Comparison of ENCODE assay signal across 13 cellular contexts in the genomic region with DNA sequence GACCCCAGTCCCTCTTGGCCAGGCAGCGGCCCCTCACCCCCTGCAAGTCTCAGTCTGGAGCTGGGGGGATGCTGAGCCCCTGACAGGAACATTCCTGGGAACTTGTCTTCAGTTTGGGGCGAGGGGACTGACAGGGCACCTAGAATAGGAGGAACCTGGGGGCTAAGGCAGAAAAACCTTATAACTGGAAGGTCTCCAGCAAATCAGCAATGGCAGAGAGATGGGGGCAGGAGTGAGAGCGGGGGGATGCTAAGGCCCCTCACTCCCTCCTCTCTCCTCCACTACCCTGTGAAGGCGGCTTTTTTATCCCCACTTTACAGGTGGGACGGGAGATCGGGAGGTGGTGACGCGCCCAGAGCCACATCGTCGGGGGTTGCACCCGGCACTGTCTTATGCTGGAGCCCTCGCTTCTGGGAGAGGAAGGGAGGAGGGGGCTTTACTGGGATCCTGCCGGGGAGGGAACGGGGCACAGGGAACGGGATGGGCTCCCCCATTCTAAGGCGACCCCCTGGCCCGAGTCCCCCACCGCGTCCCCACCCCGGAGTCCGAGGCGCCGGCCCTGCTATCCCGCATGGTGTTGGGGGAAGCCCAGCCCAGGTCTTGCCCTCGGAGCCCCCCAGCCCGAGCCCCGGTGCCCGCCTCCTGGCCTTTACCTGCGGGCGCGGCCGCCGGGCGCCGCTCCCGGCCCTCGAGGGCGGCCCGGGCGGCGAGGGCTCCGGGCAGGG. TPM values are rescaled to one million over a fixed set of nuclear protein-coding genes. Genes with fewer than 3 reads are reported as not detected.
DNase-seq lines count a peak whose midpoint lies in the region; ATAC-seq, FAIRE-seq and TF ChIP-seq lines count a peak whose summit lies in the region.
"Had no signal": no experiment of that assay in that cellular context is flagged by ENCODE, and none has a peak within 500 bp of the region (broad histone marks: within the 10 kb centered on the region; RNA-seq: fewer than 3 reads in every experiment).

No MANE protein-coding gene starts in this region.

- peaks cover 41% of the 10 kb centered on the region for H3K27me3 Mint-ChIP-seq in activated CD4-positive, alpha-beta T cell treated with anti-CD3 and anti-CD28 coated beads for 36 hours
- H3K27me3 Mint-ChIP-seq in astrocyte (ENCODE audit: low read depth, unreplicated experiment), result peaks cover 36% of the 10 kb centered on the region

- peak overlapping the region; percentile 71 for H3K4me2 ChIP-seq in astrocyte (ENCODE audit: low read length)

- H3K4me3 ChIP-seq in astrocyte (ENCODE audit: insufficient read depth, low read depth, low read length), result no peak overlapping the region
- H3K4me3 ChIP-seq in lower lobe of right lung, result peak overlapping the region; percentile 50
- H3K4me3 ChIP-seq in thymus (ENCODE audit: low read length), result peak overlapping the region; percentile 45
- no peak overlapping the region for H3K4me3 ChIP-seq in kidney (ENCODE audit: low read length in 2 of 2)

- no peaks in the 10 kb centered on the region for H3K79me2 ChIP-seq in astrocyte (ENCODE audit: insufficient read depth, low read length)

- POLR2A ChIA-PET in activated CD4-positive, alpha-beta T cell treated with anti-CD3 and anti-CD28 coated beads for 36 hours (lab: Charles Lee), result no interaction called here

- TF ChIP-seq CTCF in astrocyte (IDR thresholded peaks at IDR 0.05; ENCODE audit: insufficient read depth, low read depth, low read length), result no peak
- TF ChIP-seq CTCF in lower lobe of right lung (IDR thresholded peaks at IDR 0.05), result no peak
- no peak for TF ChIP-seq CTCF in kidney (IDR thresholded peaks at IDR 0.05; ENCODE audit: borderline replicate concordance, extremely low read depth, insufficient read depth)

- H2AFZ ChIP-seq in astrocyte (ENCODE audit: low read depth, low read length), result no peak overlapping the region

- H3K4me1 ChIP-seq in astrocyte (ENCODE audit: insufficient read depth, low read length), result peaks cover 14% of the 10 kb centered on the region
- H3K4me1 ChIP-seq in lower lobe of right lung, result peaks cover 16% of the 10 kb centered on the region
- H3K4me1 ChIP-seq in thymus (ENCODE audit: control insufficient read depth, insufficient read depth, low read length), result no peaks in the 10 kb centered on the region
- H3K4me1 ChIP-seq in kidney (ENCODE audit: control insufficient read depth in 1 of 2, insufficient read depth in 1 of 2, low read depth in 1 of 2, low read length in 2 of 2), result peaks cover 0 to 4% of the 10 kb centered on the region in 2 donors

- H3K27me3 ChIP-seq in astrocyte (ENCODE audit: insufficient read depth, low read length), result peaks cover 13% of the 10 kb centered on the region
- peaks cover 17% of the 10 kb centered on the region for H3K27me3 ChIP-seq in lower lobe of right lung (ENCODE audit: low read depth)
- H3K27me3 ChIP-seq in thymus (ENCODE audit: control insufficient read depth, insufficient read depth), result peaks cover 31% of the 10 kb centered on the region

- WGBS in thymus, result 36% methylated on average over 42 of the region's 42 CpGs

- DNase-seq in activated CD4-positive, alpha-beta T cell treated with anti-CD3 and anti-CD28 coated beads for 36 hours, result no peak
- no peak for DNase-seq in activated CD4-positive, alpha-beta T cell treated with anti-CD3 and anti-CD28 coated beads, Interleukin-2, amount 50 U/mL, for 1 hour
- DNase-seq in astrocyte (ENCODE audit: low read depth) (no peak), lower lobe of right lung (no peak), kidney (no peak)
- DNase-seq in activated effector memory CD4-positive, alpha-beta T cell treated with anti-CD3 and anti-CD28 coated beads, Interleukin-2, amount 50 U/mL, for 16 hours, result no peak
- DNase-seq: Kasumi-1, NCI-H748 treated with DMSO at 0.1 percent for 48 hours had no signal

- H3K9me3 Mint-ChIP-seq in activated CD4-positive, alpha-beta T cell treated with anti-CD3 and anti-CD28 coated beads for 36 hours (ENCODE audit: low read depth), result no peaks in the 10 kb centered on the region
- H3K9me3 Mint-ChIP-seq in astrocyte (ENCODE audit: unreplicated experiment), result peaks cover 2% of the 10 kb centered on the region
- H3K9me3 Mint-ChIP-seq: activated naive CD4-positive, alpha-beta T cell treated with anti-CD3 and anti-CD28 coated beads, Interleukin-2, amount 50 U/mL, for 72 hours had no signal

- no peak for ATAC-seq in activated CD4-positive, alpha-beta T cell treated with anti-CD3 and anti-CD28 coated beads for 36 hours
- ATAC-seq in lower lobe of right lung, result no peak
- no peak for ATAC-seq in HG03432 (IDR thresholded peaks at IDR 0.05; ENCODE audit: unreplicated experiment)

- H3K36me3 ChIP-seq in astrocyte (ENCODE audit: insufficient read depth, low read length) (no peaks in the 10 kb centered on the region), lower lobe of right lung (no peaks in the 10 kb centered on the region), thymus (ENCODE audit: control insufficient read depth, insufficient read depth) (no peaks in the 10 kb centered on the region), kidney (ENCODE audit: control insufficient read depth in 1 of 2, insufficient read depth in 2 of 2, low read length in 2 of 2) (no peaks in the 10 kb centered on the region)

- CTCF ChIA-PET in activated CD4-positive, alpha-beta T cell treated with anti-CD3 and anti-CD28 coated beads for 36 hours (lab: Charles Lee), result no interaction called here

- no peaks in the 10 kb centered on the region for H3K36me3 Mint-ChIP-seq in activated CD4-positive, alpha-beta T cell treated with anti-CD3 and anti-CD28 coated beads for 36 hours (ENCODE audit: low read depth)
- no peaks in the 10 kb centered on the region for H3K36me3 Mint-ChIP-seq in astrocyte (ENCODE audit: low read depth, unreplicated experiment)
- H3K36me3 Mint-ChIP-seq: activated naive CD4-positive, alpha-beta T cell treated with anti-CD3 and anti-CD28 coated beads, Interleukin-2, amount 50 U/mL, for 72 hours had no signal

- H4K20me1 ChIP-seq in astrocyte (ENCODE audit: insufficient read depth, low read length), result no peaks in the 10 kb centered on the region

- peak overlapping the region; percentile 15 for H3K4me3 Mint-ChIP-seq in activated CD4-positive, alpha-beta T cell treated with anti-CD3 and anti-CD28 coated beads for 36 hours
- H3K4me3 Mint-ChIP-seq in astrocyte (ENCODE audit: unreplicated experiment), result peak overlapping the region; percentile 75

- intact Hi-C loops in activated CD4-positive, alpha-beta T cell treated with anti-CD3 and anti-CD28 coated beads for 36 hours (cut with DNase I, micrococcal nuclease), result no loop called here
- intact Hi-C loops in lower lobe of right lung (cut with DNase I), result no loop called here
- intact Hi-C loops in kidney (cut with DNase I), result no loop called here

- H3K9ac ChIP-seq in astrocyte (ENCODE audit: low read length), result no peak overlapping the region
- H3K9ac ChIP-seq in kidney (ENCODE audit: low read length in 2 of 2), result no peak overlapping the region

- H3K27ac ChIP-seq in astrocyte (ENCODE audit: low read depth, low read length) (no peak overlapping the region), lower lobe of right lung (no peak overlapping the region), thymus (ENCODE audit: low read depth) (no peak overlapping the region), kidney (ENCODE audit: low read depth in 2 of 2, low read length in 2 of 2) (no peak overlapping the region)

- FAIRE-seq in astrocyte (lab: Jason Lieb, UNC), result no peak
- no peak for FAIRE-seq in kidney (lab: Jason Lieb, UNC)

- peaks cover 20% of the 10 kb centered on the region for H3K4me1 Mint-ChIP-seq in activated CD4-positive, alpha-beta T cell treated with anti-CD3 and anti-CD28 coated beads for 36 hours
- peaks cover 39% of the 10 kb centered on the region for H3K4me1 Mint-ChIP-seq in astrocyte (ENCODE audit: low read depth, unreplicated experiment)

- H3K27ac Mint-ChIP-seq in activated CD4-positive, alpha-beta T cell treated with anti-CD3 and anti-CD28 coated beads for 36 hours, result no peak overlapping the region
- H3K27ac Mint-ChIP-seq in astrocyte (ENCODE audit: unreplicated experiment), result no peak overlapping the region
- H3K27ac Mint-ChIP-seq: activated naive CD4-positive, alpha-beta T cell treated with anti-CD3 and anti-CD28 coated beads, Interleukin-2, amount 50 U/mL, for 72 hours had no signal

- no peaks in the 10 kb centered on the region for H3K9me3 ChIP-seq in astrocyte (ENCODE audit: insufficient read depth, low read depth, low read length)
- no peaks in the 10 kb centered on the region for H3K9me3 ChIP-seq in lower lobe of right lung
- H3K9me3 ChIP-seq in thymus (ENCODE audit: control insufficient read depth), result no peaks in the 10 kb centered on the region
- H3K9me3 ChIP-seq in kidney (ENCODE audit: control insufficient read depth in 1 of 2, low read length in 2 of 2), result no peaks in the 10 kb centered on the region

RNA-seq across cellular contexts. Expression of gene COL8A2, which starts 0.5 kb away (rescaled TPM):
- under 1 TPM; 0.05 TPM for total RNA-seq in activated CD4-positive, alpha-beta T cell treated with anti-CD3 and anti-CD28 coated beads for 36 hours
- total RNA-seq in astrocyte (3.4 and 10.8 TPM in 2 replicates), lower lobe of right lung (24.4 TPM), kidney (6.4 TPM)
- polyA plus RNA-seq in thymus (6.7 TPM), kidney (ENCODE audit: insufficient read depth, low read depth, low replicate concordance) (0.90 TPM)
- total RNA-seq: T-helper 2 cell treated with Interferon-gamma antibody and Interleukin-4, amounts not matched to agents 100 ng/mL and 5 ng/mL, for 36 hours had no signal
- polyA plus RNA-seq: neural cell had no signal

RNA-seq across cellular contexts. Expression of gene TRAPPC3, which starts 24.7 kb away (rescaled TPM):
- total RNA-seq in activated CD4-positive, alpha-beta T cell treated with anti-CD3 and anti-CD28 coated beads for 36 hours, result 10 to 100 TPM; 43.8 to 53.8 TPM
- 87.1 and 87.6 TPM in 2 replicates for total RNA-seq in astrocyte
- total RNA-seq in lower lobe of right lung, result 60.3 TPM
- 73.6 TPM for polyA plus RNA-seq in thymus
- total RNA-seq in kidney, result 58.4 TPM
- 102 TPM for polyA plus RNA-seq in kidney (ENCODE audit: insufficient read depth, low read depth, low replicate concordance)

RNA-seq across cellular contexts. Expression of gene MAP7D1, which starts 31.4 kb away (rescaled TPM):
- total RNA-seq in activated CD4-positive, alpha-beta T cell treated with anti-CD3 and anti-CD28 coated beads for 36 hours, result 100 to 1,000 TPM; 122 to 133 TPM
- total RNA-seq in astrocyte (259 and 271 TPM in 2 replicates), lower lobe of right lung (120 TPM), kidney (78.7 TPM)
- polyA plus RNA-seq in thymus (68.6 TPM), kidney (ENCODE audit: insufficient read depth, low read depth, low replicate concordance) (47.5 TPM)

RNA-seq across cellular contexts. Expression of gene ADPRS, which starts 35.9 kb away (rescaled TPM):
- total RNA-seq in activated CD4-positive, alpha-beta T cell treated with anti-CD3 and anti-CD28 coated beads for 36 hours, result 10 to 100 TPM; 34.0 to 43.9 TPM
- total RNA-seq in astrocyte, result 28.7 and 32.2 TPM in 2 replicates
- total RNA-seq in lower lobe of right lung, result 32.4 TPM
- polyA plus RNA-seq in thymus, result 30.4 TPM
- 26.9 TPM for total RNA-seq in kidney
- polyA plus RNA-seq in kidney (ENCODE audit: insufficient read depth, low read depth, low replicate concordance), result 36.4 TPM

RNA-seq across cellular contexts. Expression of gene TEKT2, which starts 40.7 kb away (rescaled TPM):
- under 1 TPM in 1 of 2 experiments, not detected in 1; 0.16 TPM for total RNA-seq in activated CD4-positive, alpha-beta T cell treated with anti-CD3 and anti-CD28 coated beads for 36 hours
- total RNA-seq in astrocyte (0.38 and 0.39 TPM in 2 replicates), lower lobe of right lung (9.3 TPM), kidney (5.7 TPM)
- polyA plus RNA-seq in thymus (1.5 TPM), kidney (ENCODE audit: insufficient read depth, low read depth, low replicate concordance) (2.4 TPM)
- total RNA-seq: T-helper 2 cell treated with Interferon-gamma antibody and Interleukin-4, amounts not matched to agents 100 ng/mL and 5 ng/mL, for 36 hours had no signal

Comparison
In these comparisons a context has a peak if more than half of its experiments do, and no peak if none do; other contexts are left out.
1. H3K4me3 ChIP-seq: peak in lower lobe of right lung (single experiment) and thymus (single experiment); none in astrocyte (single experiment) and kidney (0 of 2).